Comparison of ENCODE assay signal across 19 cellular contexts in the genomic region with DNA sequence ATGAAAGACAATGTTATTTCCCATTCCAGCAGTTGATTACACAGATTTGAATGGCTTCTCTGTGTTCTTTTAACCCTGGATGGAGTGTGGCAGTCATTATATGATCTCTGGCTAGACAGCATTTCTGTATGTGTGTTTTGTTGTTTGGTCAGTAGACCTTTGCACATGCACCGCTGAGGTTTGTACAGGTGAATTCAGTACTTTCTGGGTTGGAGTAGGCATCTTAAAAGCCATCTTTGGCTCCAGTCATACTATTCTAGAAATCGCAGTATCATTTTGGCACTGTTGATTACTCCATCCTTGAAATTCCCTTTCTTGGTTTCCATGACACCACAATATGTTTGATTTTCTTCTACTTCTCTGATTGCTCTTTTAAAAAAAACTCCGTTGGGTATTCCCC. TPM values are rescaled to one million over a fixed set of nuclear protein-coding genes. Genes with fewer than 3 reads are reported as not detected.
DNase-seq lines count a peak whose midpoint lies in the region; ATAC-seq and TF ChIP-seq lines count a peak whose summit lies in the region.
"Had no signal": no experiment of that assay in that cellular context is flagged by ENCODE, and none has a peak within 500 bp of the region (broad histone marks: within the 10 kb centered on the region; RNA-seq: fewer than 3 reads in every experiment).

No MANE protein-coding gene starts in this region.

- no peaks in the 10 kb centered on the region for H3K9me3 ChIP-seq in mammary epithelial cell (replicated peaks; ENCODE audit: insufficient read depth, low read length)
- peaks cover 0 to 5% of the 10 kb centered on the region in 2 donors for H3K9me3 ChIP-seq in breast epithelium
- H3K9me3 ChIP-seq in parathyroid adenoma (ENCODE audit: control insufficient read depth, low read length) = no peaks in the 10 kb centered on the region
- H3K9me3 ChIP-seq: A549 had no signal

- H3K36me3 ChIP-seq in mammary epithelial cell (ENCODE audit: insufficient read depth, low read length) = no peaks in the 10 kb centered on the region
- H3K36me3 ChIP-seq in breast epithelium = no peaks in the 10 kb centered on the region
- H3K36me3 ChIP-seq in parathyroid adenoma (ENCODE audit: control insufficient read depth, insufficient read depth, low read length) = no peaks in the 10 kb centered on the region
- H3K36me3 ChIP-seq: BLaER1 had no signal

- no peaks in the 10 kb centered on the region for H3K27me3 Mint-ChIP-seq in activated CD4-positive, alpha-beta T cell treated with anti-CD3 and anti-CD28 coated beads for 36 hours

- intact Hi-C loops in activated CD4-positive, alpha-beta T cell treated with anti-CD3 and anti-CD28 coated beads for 36 hours (cut with DNase I, micrococcal nuclease) = loop anchor here in 1 of 2 experiments (5.0 kb wide), 1 partner anchor 265 kb away; no protein-coding TSS in a partner anchor
- intact Hi-C loops in mammary epithelial cell (cut with micrococcal nuclease) (no loop called here), breast epithelium (cut with DNase I; ENCODE audit: low total_unique reads) (no loop called here)

- H3K9ac ChIP-seq in mammary epithelial cell (ENCODE audit: insufficient read depth, low read length) (no peak overlapping the region), parathyroid adenoma (no peak overlapping the region)
- H3K9ac ChIP-seq: BLaER1 had no signal

- no peaks in the 10 kb centered on the region for H3K27me3 ChIP-seq in mammary epithelial cell (ENCODE audit: insufficient read depth, low read length)
- H3K27me3 ChIP-seq in breast epithelium = no peaks in the 10 kb centered on the region
- H3K27me3 ChIP-seq in parathyroid adenoma (ENCODE audit: control insufficient read depth, insufficient read depth, low read length) = no peaks in the 10 kb centered on the region
- H3K27me3 ChIP-seq: BLaER1 had no signal

- in situ Hi-C loops in mammary epithelial cell (cut with MboI; ENCODE audit: low sequenced_read_pairs in 2 of 2) = no loop called here

- no peak overlapping the region for H3K4me3 Mint-ChIP-seq in activated CD4-positive, alpha-beta T cell treated with anti-CD3 and anti-CD28 coated beads for 36 hours
- H3K4me3 Mint-ChIP-seq: CD14-positive monocyte; CD8-positive, alpha-beta T cell; H9 had no signal

- H3K4me2 ChIP-seq in mammary epithelial cell (ENCODE audit: insufficient read depth, low read depth, low read length) (no peak overlapping the region), parathyroid adenoma (ENCODE audit: low read length) (no peak overlapping the region)
- H3K4me2 ChIP-seq: A549, BLaER1 had no signal

- H3K27ac ChIP-seq in mammary epithelial cell (ENCODE audit: insufficient read depth, low read depth, low read length) (peak overlapping the region; percentile 29), breast epithelium (no peak overlapping the region), parathyroid adenoma (peak overlapping the region; percentile 19)
- H3K27ac ChIP-seq: 22Rv1, A549, BLaER1 had no signal

- dilution Hi-C loops in mammary epithelial cell (cut with HindIII; ENCODE audit: low sequenced_read_pairs) = no loop called here

- H2AFZ ChIP-seq in mammary epithelial cell (ENCODE audit: low read depth, low read length) = peak overlapping the region; percentile 4
- no peak overlapping the region for H2AFZ ChIP-seq in parathyroid adenoma

- POLR2A ChIA-PET in activated CD4-positive, alpha-beta T cell treated with anti-CD3 and anti-CD28 coated beads for 36 hours (lab: Charles Lee) = no interaction called here

- H3K27ac Mint-ChIP-seq in activated CD4-positive, alpha-beta T cell treated with anti-CD3 and anti-CD28 coated beads for 36 hours = peak overlapping the region; percentile 52
- H3K27ac Mint-ChIP-seq: CD8-positive, alpha-beta T cell; H9 had no signal

- H3K4me1 ChIP-seq in mammary epithelial cell (ENCODE audit: insufficient read depth, low read length) (peaks cover 20% of the 10 kb centered on the region), breast epithelium (no peaks in the 10 kb centered on the region), parathyroid adenoma (peaks cover 35% of the 10 kb centered on the region)

- 100% methylated on average over 3 of the region's 3 CpGs for WGBS in mammary epithelial cell (ENCODE audit: low coverage, missing lambda C conversion rate)

- CTCF ChIA-PET in activated CD4-positive, alpha-beta T cell treated with anti-CD3 and anti-CD28 coated beads for 36 hours (lab: Charles Lee) = interaction anchor here (1.1 kb wide), 1 partner anchor 27 kb away, joined by 3 read pairs; no protein-coding TSS in a partner anchor
- CTCF ChIA-PET in mammary epithelial cell (lab: Charles Lee; ENCODE audit: low non-redundant PET) = no interaction called here

- H3K79me2 ChIP-seq in mammary epithelial cell (ENCODE audit: insufficient read depth, low read length) = no peaks in the 10 kb centered on the region
- no peaks in the 10 kb centered on the region for H3K79me2 ChIP-seq in parathyroid adenoma

- H4K20me1 ChIP-seq in mammary epithelial cell (ENCODE audit: insufficient read depth, low read length) = no peaks in the 10 kb centered on the region
- H4K20me1 ChIP-seq: BLaER1 had no signal

- no TSS peak for BruUV-seq in mammary epithelial cell (replicated peaks; lab: Mats Ljungman, UMichigan)

- TF ChIP-seq CTCF in mammary epithelial cell (conservative IDR thresholded peaks at IDR 0.05 in 1 of 2, IDR thresholded peaks at IDR 0.05 in 1 of 2; ENCODE audit: extremely low read depth in 1 of 2, insufficient read depth in 1 of 2, low read depth in 1 of 2, low read length in 2 of 2) (no peak), breast epithelium (IDR thresholded peaks at IDR 0.05) (no peak), parathyroid adenoma (IDR thresholded peaks at IDR 0.05) (no peak)

- DNase-seq in activated CD4-positive, alpha-beta T cell treated with anti-CD3 and anti-CD28 coated beads for 36 hours = no peak
- DNase-seq in activated CD4-positive, alpha-beta T cell treated with anti-CD3 and anti-CD28 coated beads for 4 hours = no peak
- DNase-seq in mammary epithelial cell (no peak), breast epithelium (ENCODE audit: low spot score in 2 of 2) (no peak), activated gamma-delta T cell treated with Interleukin-2 at 50 U/mL for 16 hours (no peak), AG20443 (ENCODE audit: low spot score) (no peak)
- DNase-seq: Calu3; CD8-positive, alpha-beta T cell; DMS79 treated with DMSO at 0.1 percent for 48 hours; GF-D8; H9 had no signal

- ATAC-seq in activated CD4-positive, alpha-beta T cell treated with anti-CD3 and anti-CD28 coated beads for 36 hours = peak; percentile 45
- no peak for ATAC-seq in HG03520 (IDR thresholded peaks at IDR 0.05; ENCODE audit: unreplicated experiment)
- ATAC-seq: A549; CD8-positive, alpha-beta T cell had no signal

- H3K36me3 Mint-ChIP-seq in activated CD4-positive, alpha-beta T cell treated with anti-CD3 and anti-CD28 coated beads for 36 hours (ENCODE audit: low read depth) = peaks cover 5% of the 10 kb centered on the region

- TF ChIP-seq POLR2A in breast epithelium (IDR thresholded peaks at IDR 0.05) = no peak

- H3K4me1 Mint-ChIP-seq in activated CD4-positive, alpha-beta T cell treated with anti-CD3 and anti-CD28 coated beads for 36 hours = peaks cover 23% of the 10 kb centered on the region

- H3K9me3 Mint-ChIP-seq in activated CD4-positive, alpha-beta T cell treated with anti-CD3 and anti-CD28 coated beads for 36 hours (ENCODE audit: low read depth) = peaks cover 4% of the 10 kb centered on the region
- H3K9me3 Mint-ChIP-seq: CD8-positive, alpha-beta T cell; H9 had no signal

- no peak overlapping the region for H3K4me3 ChIP-seq in mammary epithelial cell (replicated peaks in 1 of 3; ENCODE audit: insufficient read depth in 1 of 3, low read depth in 2 of 3, low read length in 3 of 3)
- no peak overlapping the region for H3K4me3 ChIP-seq in breast epithelium
- peak overlapping the region; percentile 7 for H3K4me3 ChIP-seq in parathyroid adenoma (ENCODE audit: low read depth, low read length)
- H3K4me3 ChIP-seq: A549, BLaER1 had no signal

RNA-seq across cellular contexts. Expression of gene TAS2R41, which starts 29.9 kb away (rescaled TPM):
- total RNA-seq in activated CD4-positive, alpha-beta T cell treated with anti-CD3 and anti-CD28 coated beads for 36 hours = not detected
- total RNA-seq in mammary epithelial cell (not detected), breast epithelium (1 to 10 TPM in 1 of 3 donors, under 1 TPM in 1, not detected in 1; 0.66 to 1.3 TPM)
- not detected for polyA plus RNA-seq in mammary epithelial cell
- not detected for polyA minus RNA-seq in mammary epithelial cell
- total RNA-seq: Calu3; CD8-positive, alpha-beta T cell; H1; H9; HT-29 had no signal
- polyA plus RNA-seq: A549, CD14-positive monocyte had no signal

Comparison
In these comparisons a context has a peak if more than half of its experiments do, and no peak if none do; other contexts are left out.
1. H3K27ac ChIP-seq: peak in mammary epithelial cell (single experiment) and parathyroid adenoma (single experiment); none in breast epithelium (0 of 2).